In genomic region chr2:205660521-205661124, GRCh38 we compare ENCODE assay signal across 8 cellular contexts. TPM values are rescaled to one million over a fixed set of nuclear protein-coding genes. Genes with fewer than 3 reads are reported as not detected.
DNase-seq lines count a peak whose midpoint lies in the region; ATAC-seq, FAIRE-seq and TF ChIP-seq lines count a peak whose summit lies in the region.

No MANE protein-coding gene starts in this region.

- POLR2A ChIA-PET in H1 (lab: Charles Lee; ENCODE audit: partially characterized antibody): no interaction called here

- in situ Hi-C loops in GM13977 (cut with MboI; ENCODE audit: low pct_unique_long_range_greater_than_20kb, low sequenced_read_pairs, unreplicated experiment): no loop called here

- H2AFZ ChIP-seq in H1 (ENCODE audit: low read length): no peak overlapping the region

- TF ChIP-seq CTCF in H1 (IDR thresholded peaks at IDR 0.05; ENCODE audit: control extremely low read depth in 1 of 3, insufficient read depth in 1 of 3, low read depth in 1 of 3, low read length in 3 of 3): no peak
- TF ChIP-seq CTCF in GM13977 (IDR thresholded peaks at IDR 0.05; ENCODE audit: extremely low read depth, insufficient read depth, missing control alignments): no peak

- no peaks in the 10 kb centered on the region for H4K20me1 ChIP-seq in H1 (replicated peaks in 1 of 2; ENCODE audit: control insufficient read depth in 1 of 2, insufficient read depth in 2 of 2, low read length in 2 of 2)

- 91% methylated on average over 8 of the region's 8 CpGs; no CpG with 5 or more reads in 1 of the 2 experiments for WGBS in H1 (ENCODE audit: extremely low coverage in 1 of 2, insufficient coverage in 1 of 2, insufficient read length in 1 of 2, insufficient replicate concordance in 2 of 2, low coverage in 1 of 2, low lambda C conversion rate in 2 of 2, missing lambda C conversion rate in 1 of 2), 2 experiments

- no peak overlapping the region for H3K4ac ChIP-seq in H1 (replicated peaks; ENCODE audit: insufficient read length, low read depth, low read length)

- H2AK5ac ChIP-seq in H1 (ENCODE audit: low read depth, low read length): no peak overlapping the region

- no peaks in the 10 kb centered on the region for H3K79me2 ChIP-seq in H1 (ENCODE audit: control insufficient read depth in 1 of 2, insufficient read depth in 2 of 2, low read length in 2 of 2)

- no peak overlapping the region for H4K5ac ChIP-seq in H1 (ENCODE audit: insufficient read length, low read depth, low read length)

- no peak for TF ChIP-seq RAD21 in H1 (IDR thresholded peaks at IDR 0.05 in 1 of 2, conservative IDR thresholded peaks at IDR 0.05 in 1 of 2; ENCODE audit: low read depth in 2 of 2, low read length in 2 of 2)

- 0 out of 2 replicates have a peak overlapping the region, but pooled peaks have one; percentile 10 for H2BK12ac ChIP-seq in H1 (ENCODE audit: low read depth, low read length)

- no peaks in the 10 kb centered on the region for H3K27me3 ChIP-seq in SJSA1 (replicated peaks)
- H3K27me3 ChIP-seq in H1 (replicated peaks in 1 of 4; ENCODE audit: control insufficient read depth in 3 of 4, extremely low read depth in 1 of 4, insufficient read depth in 3 of 4, low read length in 3 of 4): peaks cover 0 to 1% (median 0%) of the 10 kb centered on the region in 4 experiments; a peak in 2 of 7 replicates

- no peak overlapping the region for H3K14ac ChIP-seq in H1 (ENCODE audit: insufficient read length)

- no peaks in the 10 kb centered on the region for H3K23me2 ChIP-seq in H1 (ENCODE audit: low read depth, low read length)

- H4K91ac ChIP-seq in H1 (replicated peaks; ENCODE audit: insufficient read length, low read length): no peak overlapping the region

- DNase-seq in COLO829 (ENCODE audit: low spot score) (peak; percentile 35), SJSA1 (ENCODE audit: low read depth in 1 of 2, low spot score in 2 of 2) (peak; percentile 63 to 73), H1 (ENCODE audit: low read depth in 1 of 2, low spot score in 2 of 2) (peak in 1 of 2 experiments; percentile 30), GM13977 (ENCODE audit: low spot score) (no peak)
- peak; percentile 14 to 38 for DNase-seq in stimulated activated CD4-positive, alpha-beta T cell treated with anti-CD3 and anti-CD28 coated beads, Interleukin-4, amount 100 ng/mL, for 4 hours

- H2BK120ac ChIP-seq in H1 (replicated peaks; ENCODE audit: low read depth, low read length): no peak overlapping the region

- FAIRE-seq in H1 (lab: Jason Lieb, UNC): no peak

- no peak overlapping the region for H2BK15ac ChIP-seq in H1 (ENCODE audit: low read length)

- H3K4me1 ChIP-seq in SJSA1 (replicated peaks) (peaks cover 20% of the 10 kb centered on the region), H1 (replicated peaks in 1 of 4; ENCODE audit: control insufficient read depth in 3 of 4, insufficient read depth in 4 of 4, low read length in 3 of 4) (peaks cover 0 to 4% (median 0%) of the 10 kb centered on the region in 4 experiments; a peak in 2 of 7 replicates)

- TF ChIP-seq POLR2A in H1 (IDR thresholded peaks at IDR 0.05; ENCODE audit: control extremely low read depth in 1 of 2, low read depth in 2 of 2, low read length in 2 of 2): no peak

- H3K4me2 ChIP-seq in H1 (ENCODE audit: insufficient read depth in 1 of 2, low read depth in 2 of 2, low read length in 2 of 2): no peak overlapping the region

- no peak overlapping the region for H2BK20ac ChIP-seq in H1 (ENCODE audit: low read length)

- H3K9ac ChIP-seq in H1 (replicated peaks in 1 of 4; ENCODE audit: extremely low read depth in 1 of 4, low read depth in 3 of 4, low read length in 3 of 4): no peak overlapping the region

- CTCF ChIA-PET in H1 (lab: Charles Lee; ENCODE audit: partially characterized antibody): interaction anchor here (1.1 to 3.6 kb wide), 5 partner anchors 14 to 338 kb away, joined by 3 to 18 read pairs (median 4); no protein-coding TSS in a partner anchor

- H3K36me3 ChIP-seq in SJSA1 (no peaks in the 10 kb centered on the region), H1 (ENCODE audit: control insufficient read depth in 2 of 4, insufficient read depth in 4 of 4, low read length in 3 of 4) (no peaks in the 10 kb centered on the region; a peak in 1 of 8 replicates)

- H3K79me1 ChIP-seq in H1 (ENCODE audit: low read depth, low read length): no peaks in the 10 kb centered on the region

- H3K4me3 ChIP-seq in SJSA1 (no peak overlapping the region), H1 (ENCODE audit: extremely low read depth in 1 of 4, insufficient read depth in 2 of 4, low read depth in 3 of 4, low read length in 4 of 4) (no peak overlapping the region)

- H3K9me3 ChIP-seq in SJSA1 (replicated peaks): no peaks in the 10 kb centered on the region; the same call in 1 of the 2 replicates
- H3K9me3 ChIP-seq in H1 (ENCODE audit: insufficient read depth in 2 of 2, low read depth in 1 of 2, low read length in 1 of 2): no peaks in the 10 kb centered on the region

- ATAC-seq in GM21786 (IDR thresholded peaks at IDR 0.05; ENCODE audit: unreplicated experiment) (peak; percentile 66), HG03439 (IDR thresholded peaks at IDR 0.05; ENCODE audit: unreplicated experiment) (no peak), HG02840 (IDR thresholded peaks at IDR 0.05; ENCODE audit: low FRiP score, unreplicated experiment) (no peak)

- no peak overlapping the region for H3K23ac ChIP-seq in H1 (ENCODE audit: insufficient read length)

- H3K56ac ChIP-seq in H1 (replicated peaks; ENCODE audit: insufficient read length, low read depth, low read length): no peak overlapping the region

- H3K18ac ChIP-seq in H1 (ENCODE audit: extremely low read depth, low read length): no peak overlapping the region

- H3K27ac ChIP-seq in SJSA1 (peak overlapping the region; percentile 84), H1 (ENCODE audit: low read depth, low read length) (no peak overlapping the region)

- no peak overlapping the region for H2BK5ac ChIP-seq in H1 (ENCODE audit: low read depth, low read length)

- no peak overlapping the region for H4K8ac ChIP-seq in H1 (ENCODE audit: extremely low read depth, insufficient read depth, low read length)

- no peak for TF ChIP-seq EP300 in H1 (IDR thresholded peaks at IDR 0.05; ENCODE audit: borderline replicate concordance in 1 of 2, low read depth in 2 of 2, low read length in 2 of 2)

TF ChIP-seq in H1, 55 proteins besides CTCF, POLR2A, EP300 and RAD21:
- no peak for TF ChIP-seq FOSL1 (IDR thresholded peaks at IDR 0.05; ENCODE audit: insufficient read depth, low read depth, low read length)

RNA-seq across cellular contexts. Expression of gene NRP2, which starts 21.7 kb away (rescaled TPM):
- 8.2 and 13.2 TPM in 2 replicates for total RNA-seq in SJSA1 (2014; rRNA removed; shearing (Covaris generic))
- 36.9 and 37.8 TPM in 2 replicates for total RNA-seq in H1 (2021; fragmentation: NEBNext Ultra II Directional; extraction: Animal tissue kit (Norgen Biotek cat#: 25700))
- polyA plus RNA-seq in H1 (2011; rRNA removed): 26.7 and 32.0 TPM in 2 replicates
- polyA plus RNA-seq in H1 (2011; cell fraction: cytosol; rRNA removed): 23.9 TPM
- polyA plus RNA-seq in H1 (2011; cell fraction: nucleus; rRNA removed): 56.3 TPM
- polyA plus RNA-seq in H1 (2012, experiment 1 of 2): 35.4 to 38.0 TPM (median 37.0 TPM) in 4 replicates
- 10.6 TPM for polyA plus RNA-seq in H1 (2012, experiment 2 of 2)
- polyA plus RNA-seq in H1 (2013, experiment 1 of 2): 46.7 TPM
- 42.5 TPM for polyA plus RNA-seq in H1 (2013, experiment 2 of 2)
- polyA minus RNA-seq in H1 (2011; rRNA and poly(A)+ RNA removed): 78.9 and 87.3 TPM in 2 replicates
- 24.7 TPM for polyA minus RNA-seq in H1 (2011; cell fraction: cytosol; rRNA and poly(A)+ RNA removed)
- 82.2 TPM for polyA minus RNA-seq in H1 (2011; cell fraction: nucleus; rRNA and poly(A)+ RNA removed)
